ENCODE assay signal across 12 cellular contexts in the genomic region with DNA sequence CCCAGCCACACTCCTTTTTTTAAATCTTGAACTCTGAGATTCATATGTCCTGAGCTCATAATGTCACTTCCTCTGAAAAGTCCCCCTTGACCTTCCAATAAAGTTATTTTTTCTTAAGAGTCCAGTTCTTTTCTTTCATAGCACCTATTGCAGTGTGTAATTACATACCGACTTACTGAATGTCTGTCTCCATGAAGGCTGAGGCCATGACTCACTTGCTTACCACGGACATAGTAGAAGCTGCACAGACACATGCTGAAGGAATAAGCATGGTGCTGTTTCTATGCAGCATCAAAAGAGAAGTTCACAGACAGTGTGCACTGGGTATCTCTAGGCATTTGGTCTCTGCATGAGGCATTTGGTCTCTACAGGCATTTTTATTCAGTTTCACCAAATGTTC.
A peak's percentile ranks its signal among the peaks of the same experiment; 100 is the strongest.
DNase-seq lines count a peak whose midpoint lies in the region; ATAC-seq and TF ChIP-seq lines count a peak whose summit lies in the region.
"Had no signal": no experiment of that assay in that cellular context is flagged by ENCODE, and none has a peak within 500 bp of the region (broad histone marks: within the 10 kb centered on the region; RNA-seq: fewer than 3 reads in every experiment).

No MANE protein-coding gene starts in this region.

- H3K27me3 Mint-ChIP-seq in activated naive CD4-positive, alpha-beta T cell treated with anti-CD3 and anti-CD28 coated beads for 36 hours (ENCODE audit: low read depth) = no peaks in the 10 kb centered on the region

- H3K9me2 ChIP-seq in MM.1S (replicated peaks; ENCODE audit: insufficient read depth, low read length) = no peaks in the 10 kb centered on the region

- H3K27ac Mint-ChIP-seq in activated naive CD4-positive, alpha-beta T cell treated with anti-CD3 and anti-CD28 coated beads, Interleukin-2, amount 50 U/mL, for 72 hours = no peak overlapping the region
- no peak overlapping the region for H3K27ac Mint-ChIP-seq in activated naive CD4-positive, alpha-beta T cell treated with anti-CD3 and anti-CD28 coated beads for 36 hours

- no peaks in the 10 kb centered on the region for H3K36me3 Mint-ChIP-seq in activated naive CD4-positive, alpha-beta T cell treated with anti-CD3 and anti-CD28 coated beads, Interleukin-2, amount 50 U/mL, for 72 hours
- H3K36me3 Mint-ChIP-seq in activated naive CD4-positive, alpha-beta T cell treated with anti-CD3 and anti-CD28 coated beads for 36 hours (ENCODE audit: low read depth) = no peaks in the 10 kb centered on the region

- no peak for DNase-seq in activated naive CD4-positive, alpha-beta T cell treated with anti-CD3 and anti-CD28 coated beads, Interleukin-2, amount 50 U/mL, for 72 hours (ENCODE audit: low spot score in 2 of 2)
- DNase-seq in activated naive CD4-positive, alpha-beta T cell treated with anti-CD3 and anti-CD28 coated beads for 36 hours = no peak
- no peak for DNase-seq in RWPE2 (ENCODE audit: low spot score)
- DNase-seq in fibroblast of the aortic adventitia (ENCODE audit: low read depth) = peak; percentile 14
- DNase-seq in stromal cell of bone marrow (ENCODE audit: low read depth) = peak; percentile 58
- no peak for DNase-seq in SK-N-DZ (ENCODE audit: low spot score)
- DNase-seq in MM.1S = no peak
- DNase-seq: NCI-H748 treated with DMSO at 0.1 percent for 48 hours, upper lobe of left lung had no signal

- H3K9me3 Mint-ChIP-seq in activated naive CD4-positive, alpha-beta T cell treated with anti-CD3 and anti-CD28 coated beads, Interleukin-2, amount 50 U/mL, for 72 hours = no peaks in the 10 kb centered on the region
- no peaks in the 10 kb centered on the region for H3K9me3 Mint-ChIP-seq in activated naive CD4-positive, alpha-beta T cell treated with anti-CD3 and anti-CD28 coated beads for 36 hours

- peaks cover 26% of the 10 kb centered on the region for H3K4me1 Mint-ChIP-seq in activated naive CD4-positive, alpha-beta T cell treated with anti-CD3 and anti-CD28 coated beads for 36 hours (ENCODE audit: low read depth)

- H3F3A ChIP-seq in MM.1S (ENCODE audit: insufficient read depth, low read length) = no peaks in the 10 kb centered on the region

- ATAC-seq in activated naive CD4-positive, alpha-beta T cell treated with anti-CD3 and anti-CD28 coated beads, Interleukin-2, amount 50 U/mL, for 72 hours = peak; percentile 24 to 66
- ATAC-seq in RWPE2 (ENCODE audit: low read depth) (peak; percentile 98), HG02852 (IDR thresholded peaks at IDR 0.05; ENCODE audit: unreplicated experiment) (no peak)
- ATAC-seq: K562 had no signal

- H3K36me3 ChIP-seq in RWPE2 (ENCODE audit: low read depth) (no peaks in the 10 kb centered on the region), MM.1S (replicated peaks; ENCODE audit: insufficient read depth, low read length) (no peaks in the 10 kb centered on the region)
- H3K36me3 ChIP-seq: upper lobe of left lung had no signal

- H3K27ac ChIP-seq in RWPE2 (ENCODE audit: poor library complexity, severe bottlenecking) (peak overlapping the region; percentile 63), MM.1S (ENCODE audit: low read length) (no peak overlapping the region)
- H3K27ac ChIP-seq: C4-2B, upper lobe of left lung had no signal

- intact Hi-C loops in activated naive CD4-positive, alpha-beta T cell treated with anti-CD3 and anti-CD28 coated beads for 36 hours (cut with micrococcal nuclease) = no loop called here

- H3K4me2 ChIP-seq in MM.1S (ENCODE audit: low read depth, low read length) = no peak overlapping the region

- no peak overlapping the region for H2AFZ ChIP-seq in MM.1S (ENCODE audit: low read length)

- peaks cover 6% of the 10 kb centered on the region for H3K4me1 ChIP-seq in RWPE2 (ENCODE audit: insufficient read depth, poor library complexity, severe bottlenecking)
- H3K4me1 ChIP-seq in MM.1S (ENCODE audit: low read length) = no peaks in the 10 kb centered on the region

- no peak for TF ChIP-seq CTCF in RWPE2 (IDR thresholded peaks at IDR 0.05; ENCODE audit: poor library complexity, severe bottlenecking)
- no peak for TF ChIP-seq CTCF in fibroblast of the aortic adventitia (IDR thresholded peaks at IDR 0.05; ENCODE audit: insufficient read depth, low read length)
- TF ChIP-seq CTCF in MM.1S (IDR thresholded peaks at IDR 0.05; ENCODE audit: low read length) = no peak

- no peak overlapping the region for H3K4me3 Mint-ChIP-seq in activated naive CD4-positive, alpha-beta T cell treated with anti-CD3 and anti-CD28 coated beads for 36 hours

- H3K27me3 ChIP-seq in RWPE2 (ENCODE audit: insufficient read depth, poor library complexity, severe bottlenecking) (no peaks in the 10 kb centered on the region), MM.1S (replicated peaks; ENCODE audit: insufficient read depth, low read length) (no peaks in the 10 kb centered on the region)
- H3K27me3 ChIP-seq: upper lobe of left lung had no signal

- H3K4me3 ChIP-seq in RWPE2 (ENCODE audit: severe bottlenecking) (no peak overlapping the region), fibroblast of the aortic adventitia (ENCODE audit: low read depth, low read length) (no peak overlapping the region), MM.1S (ENCODE audit: low read length) (no peak overlapping the region)
- H3K4me3 ChIP-seq: K562, upper lobe of left lung had no signal

- H4K20me1 ChIP-seq in MM.1S (ENCODE audit: insufficient read depth, low read length) = no peaks in the 10 kb centered on the region

- H3K9me3 ChIP-seq in RWPE2 (ENCODE audit: severe bottlenecking) (no peaks in the 10 kb centered on the region), MM.1S (replicated peaks; ENCODE audit: insufficient read depth, low read length) (no peaks in the 10 kb centered on the region)
- H3K9me3 ChIP-seq: upper lobe of left lung had no signal

- H3K9ac ChIP-seq in MM.1S (ENCODE audit: low read length) = no peak overlapping the region

- no peaks in the 10 kb centered on the region for H3K79me2 ChIP-seq in MM.1S (ENCODE audit: low read length)

- CTCF ChIA-PET in activated naive CD4-positive, alpha-beta T cell treated with anti-CD3 and anti-CD28 coated beads for 36 hours (lab: Charles Lee) = interaction anchor here (2.7 kb wide), 1 partner anchor 40 kb away, joined by 7 read pairs; no protein-coding TSS in a partner anchor

Comparison
In these comparisons a context has a peak if more than half of its experiments do, and no peak if none do; other contexts are left out.
1. DNase-seq: peak in fibroblast of the aortic adventitia (single experiment) and stromal cell of bone marrow (single experiment); none in activated naive CD4-positive, alpha-beta T cell treated with anti-CD3 and anti-CD28 coated beads, Interleukin-2, amount 50 U/mL, for 72 hours (0 of 2), activated naive CD4-positive, alpha-beta T cell treated with anti-CD3 and anti-CD28 coated beads for 36 hours (single experiment), RWPE2 (single experiment), SK-N-DZ (single experiment) and MM.1S (single experiment).